ENCODE assay signal across 8 cellular contexts in the genomic region with DNA sequence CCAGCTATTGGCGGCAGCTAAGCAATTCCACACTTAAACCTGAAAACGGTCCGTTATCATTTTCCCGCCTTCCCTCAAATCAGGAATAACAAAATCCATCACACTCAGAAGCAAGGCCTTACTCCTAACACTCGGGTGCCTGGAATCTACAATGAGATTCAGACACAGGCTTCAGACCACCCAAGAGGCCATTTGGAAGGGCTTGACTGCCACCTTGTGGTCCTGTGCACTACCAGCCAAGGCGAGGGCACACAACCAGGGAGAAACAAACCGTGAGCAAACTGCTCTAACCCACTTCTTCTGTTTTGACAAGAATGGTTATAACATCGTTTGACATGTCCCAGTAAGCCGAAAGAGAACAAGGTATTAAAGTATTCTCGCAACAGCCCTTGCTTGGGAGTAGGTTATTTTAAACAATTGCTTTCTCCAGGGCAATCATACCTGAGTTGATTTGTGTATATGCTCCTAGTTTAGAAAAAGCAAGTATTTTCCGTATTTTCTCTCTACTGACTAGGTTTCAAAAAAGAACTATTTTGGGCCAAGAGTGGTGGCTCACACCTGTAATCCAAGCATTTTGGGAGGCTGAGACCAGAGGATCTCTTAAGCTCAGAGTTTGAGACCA. TPM values are rescaled to one million over a fixed set of nuclear protein-coding genes. Genes with fewer than 3 reads are reported as not detected.
A peak's percentile ranks its signal among the peaks of the same experiment; 100 is the strongest.
DNase-seq lines count a peak whose midpoint lies in the region; ATAC-seq lines count a peak whose summit lies in the region.

No MANE protein-coding gene starts in this region.

- ATAC-seq in GM21360 (IDR thresholded peaks at IDR 0.05; ENCODE audit: unreplicated experiment): peak; percentile 85
- ATAC-seq in GM18520 (IDR thresholded peaks at IDR 0.05; ENCODE audit: unreplicated experiment): no peak

- peak; percentile 3 for DNase-seq in DMS53 treated with DMSO at 0.1 percent for 48 hours (lab: John Stamatoyannopoulos, UW; ENCODE audit: unreplicated experiment)
- peak; percentile 25 for DNase-seq in KG1 (lab: John Stamatoyannopoulos, UW)
- peak; percentile 69 for DNase-seq in SK-N-DZ (ENCODE audit: low spot score)
- DNase-seq in brain pericyte (ENCODE audit: low read depth, low spot score): peak; percentile 32
- peak; percentile 39 for DNase-seq in kidney glomerular epithelial cell (lab: John Stamatoyannopoulos, UW)
- peak; percentile 14 for DNase-seq in stimulated activated CD8-positive, alpha-beta memory T cell treated with anti-CD3 and anti-CD28 coated beads, Interleukin-15, amount 100 ng/mL, for 24 hours (ENCODE audit: low read depth)

RNA-seq across cellular contexts. Expression of a gene that starts 40.1 kb away (rescaled TPM):
- 0.10 TPM in 1 of 2 replicates, not detected in the other for polyA plus RNA-seq in SK-N-DZ (2014; cell fraction: cytosol; rRNA removed)
- 0.26 TPM in 1 of 2 replicates, not detected in the other for polyA plus RNA-seq in SK-N-DZ (2014; cell fraction: nucleus; rRNA removed)

RNA-seq across cellular contexts. Expression of a gene that starts 41.0 kb away (rescaled TPM):
- polyA plus RNA-seq in SK-N-DZ (2014; cell fraction: cytosol; rRNA removed): 5.8 and 11.1 TPM in 2 replicates
- polyA plus RNA-seq in SK-N-DZ (2014; cell fraction: nucleus; rRNA removed): 7.2 and 14.8 TPM in 2 replicates

Comparison
In these comparisons a context has a peak if more than half of its experiments do, and no peak if none do; other contexts are left out.
1. DNase-seq: peak in every context shown above with its lines; median percentile 69 in SK-N-DZ; 39 in kidney glomerular epithelial cell; 32 in brain pericyte; 25 in KG1; 14 in stimulated activated CD8-positive, alpha-beta memory T cell treated with anti-CD3 and anti-CD28 coated beads, Interleukin-15, amount 100 ng/mL, for 24 hours; 3 in DMS53 treated with DMSO at 0.1 percent for 48 hours.